20 cellular contexts compared by ENCODE assay signal in the genomic region with DNA sequence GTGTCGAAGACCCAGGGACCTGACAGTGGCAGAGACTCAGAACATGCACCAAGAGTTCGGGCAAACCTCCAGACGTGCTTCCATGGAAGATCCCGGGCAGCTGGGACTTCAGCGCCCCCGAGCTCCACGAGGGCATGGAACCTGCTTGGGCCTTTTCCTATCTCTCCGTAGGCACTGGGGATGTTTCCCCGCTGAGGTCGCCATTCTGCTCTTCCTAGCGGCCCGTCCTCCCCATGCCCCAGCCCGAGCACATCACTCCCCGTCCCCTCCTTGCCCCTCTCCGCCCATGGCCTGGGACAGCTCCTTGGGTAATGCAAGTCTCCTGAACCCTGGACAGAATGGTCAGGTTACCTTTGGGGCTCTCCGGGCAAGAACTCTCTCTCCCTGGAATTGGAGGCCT. TPM values are rescaled to one million over a fixed set of nuclear protein-coding genes. Genes with fewer than 3 reads are reported as not detected.
"Had no signal": no experiment of that assay in that cellular context is flagged by ENCODE, and none has a peak within 500 bp of the region (broad histone marks: within the 10 kb centered on the region; RNA-seq: fewer than 3 reads in every experiment).

No MANE protein-coding gene starts in this region.

- FAIRE-seq: astrocyte, colon had no signal

- H3K4me3 Mint-ChIP-seq: activated naive CD8-positive, alpha-beta T cell treated with anti-CD3 and anti-CD28 coated beads for 36 hours; central memory CD8-positive, alpha-beta T cell; effector memory CD8-positive, alpha-beta T cell; nephron progenitor cell had no signal

- H3K9me3 Mint-ChIP-seq: activated naive CD8-positive, alpha-beta T cell treated with anti-CD3 and anti-CD28 coated beads for 36 hours; central memory CD8-positive, alpha-beta T cell; effector memory CD8-positive, alpha-beta T cell; nephron progenitor cell had no signal

- H3K27ac Mint-ChIP-seq: activated naive CD8-positive, alpha-beta T cell treated with anti-CD3 and anti-CD28 coated beads for 36 hours; effector memory CD8-positive, alpha-beta T cell; nephron progenitor cell had no signal

- H3K36me3 Mint-ChIP-seq: activated naive CD8-positive, alpha-beta T cell treated with anti-CD3 and anti-CD28 coated beads for 36 hours had no signal

- DNase-seq: activated CD4-positive, CD25-positive, alpha-beta regulatory T cell treated with anti-CD3 and anti-CD28 coated beads, Interleukin-2, amount 50 U/mL, for 72 hours; activated naive CD4-positive, alpha-beta T cell; activated naive CD8-positive, alpha-beta T cell treated with anti-CD3 and anti-CD28 coated beads for 36 hours; activated T-cell treated with anti-CD3 and anti-CD28 coated beads, Interleukin-2, amount 50 U/mL, for 1 hour; effector memory CD8-positive, alpha-beta T cell; esophagus squamous epithelium; gastrocnemius medialis; hypothalamus; left ventricle myocardium superior; nucleus accumbens; stimulated activated CD4-positive, alpha-beta T cell treated with anti-CD3 and anti-CD28 coated beads, Interleukin-2, amount 100 ng/mL, for 48 hours; stimulated activated CD8-positive, alpha-beta memory T cell treated with anti-CD3 and anti-CD28 coated beads, Interleukin-4, amount 100 ng/mL, for 48 hours; stimulated activated naive CD4-positive, alpha-beta T cell; WERI-Rb-1 had no signal

- H3K4me1 Mint-ChIP-seq: activated naive CD8-positive, alpha-beta T cell treated with anti-CD3 and anti-CD28 coated beads for 36 hours; central memory CD8-positive, alpha-beta T cell had no signal

RNA-seq across cellular contexts. Expression of a gene that starts 32.3 kb away (rescaled TPM):
- total RNA-seq: activated naive CD8-positive, alpha-beta T cell treated with anti-CD3 and anti-CD28 coated beads for 36 hours; esophagus squamous epithelium; gastrocnemius medialis; left ventricle myocardium superior; smooth muscle cell; subcutaneous adipose tissue had no signal
- polyA plus RNA-seq: smooth muscle cell had no signal
